Comparison of ENCODE assay signal across 29 cellular contexts in genomic region chr20:36760647-36761046, GRCh38. TPM values are rescaled to one million over a fixed set of nuclear protein-coding genes. Genes with fewer than 3 reads are reported as not detected.
DNase-seq lines count a peak whose midpoint lies in the region; FAIRE-seq and TF ChIP-seq lines count a peak whose summit lies in the region.
"Had no signal": no experiment of that assay in that cellular context is flagged by ENCODE, and none has a peak within 500 bp of the region (broad histone marks: within the 10 kb centered on the region; RNA-seq: fewer than 3 reads in every experiment).

No MANE protein-coding gene starts in this region.

- CTCF ChIA-PET in activated naive CD4-positive, alpha-beta T cell treated with anti-CD3 and anti-CD28 coated beads, Interleukin-2, amount 10 ng/mL, durations not matched to agents 7 days and 5 days (lab: Charles Lee): no interaction called here

- H3K9me3 Mint-ChIP-seq in activated naive CD4-positive, alpha-beta T cell treated with anti-CD3 and anti-CD28 coated beads, Interleukin-2, amount 10 ng/mL, durations not matched to agents 7 days and 5 days: no peaks in the 10 kb centered on the region
- H3K9me3 Mint-ChIP-seq in endodermal cell: no peaks in the 10 kb centered on the region
- H3K9me3 Mint-ChIP-seq: CD4-positive, alpha-beta T cell; HFFc6; stimulated activated naive CD8-positive, alpha-beta T cell treated with anti-CD3 and anti-CD28 coated beads, Interleukin-15, amount 100 ng/mL, for 72 hours had no signal

- H3K27ac ChIP-seq in endodermal cell (ENCODE audit: low read depth, low read length): no peak overlapping the region
- H3K27ac ChIP-seq in MM.1S (ENCODE audit: low read length): no peak overlapping the region
- H3K27ac ChIP-seq in testis: no peak overlapping the region
- H3K27ac ChIP-seq: left ventricle myocardium inferior, right atrium auricular region, vagina had no signal

- H3K27me3 ChIP-seq in endodermal cell (ENCODE audit: control insufficient read depth, insufficient read depth, low read length, poor library complexity, severe bottlenecking) (no peaks in the 10 kb centered on the region), MM.1S (replicated peaks; ENCODE audit: insufficient read depth, low read length) (no peaks in the 10 kb centered on the region), testis (no peaks in the 10 kb centered on the region)
- H3K27me3 ChIP-seq: right atrium auricular region, vagina had no signal

- peaks cover 14% of the 10 kb centered on the region for H3K4me1 Mint-ChIP-seq in activated naive CD4-positive, alpha-beta T cell treated with anti-CD3 and anti-CD28 coated beads, Interleukin-2, amount 10 ng/mL, durations not matched to agents 7 days and 5 days
- H3K4me1 Mint-ChIP-seq in endodermal cell: no peaks in the 10 kb centered on the region
- H3K4me1 Mint-ChIP-seq: stimulated activated naive CD8-positive, alpha-beta T cell treated with anti-CD3 and anti-CD28 coated beads, Interleukin-15, amount 100 ng/mL, for 72 hours had no signal

- peak overlapping the region; percentile 74 for H3K27ac Mint-ChIP-seq in activated naive CD4-positive, alpha-beta T cell treated with anti-CD3 and anti-CD28 coated beads, Interleukin-2, amount 10 ng/mL, durations not matched to agents 7 days and 5 days
- H3K27ac Mint-ChIP-seq in endodermal cell: peak overlapping the region; percentile 68
- H3K27ac Mint-ChIP-seq: CD4-positive, alpha-beta T cell had no signal

- peaks cover 31% of the 10 kb centered on the region for H3K36me3 Mint-ChIP-seq in activated naive CD4-positive, alpha-beta T cell treated with anti-CD3 and anti-CD28 coated beads, Interleukin-2, amount 10 ng/mL, durations not matched to agents 7 days and 5 days
- H3K36me3 Mint-ChIP-seq in endodermal cell (ENCODE audit: low read depth): peaks cover 39% of the 10 kb centered on the region

- no peaks in the 10 kb centered on the region for H3K4me1 ChIP-seq in endodermal cell (ENCODE audit: control insufficient read depth, insufficient read depth, low read length)
- peaks cover 12% of the 10 kb centered on the region for H3K4me1 ChIP-seq in MM.1S (ENCODE audit: low read length)
- H3K4me1 ChIP-seq in testis: no peaks in the 10 kb centered on the region
- H3K4me1 ChIP-seq: vagina had no signal

- TF ChIP-seq CTCF in endodermal cell (conservative IDR thresholded peaks at IDR 0.05): no peak
- TF ChIP-seq CTCF in MM.1S (IDR thresholded peaks at IDR 0.05; ENCODE audit: low read length): no peak
- no peak for TF ChIP-seq CTCF in testis (IDR thresholded peaks at IDR 0.05)

- no peaks in the 10 kb centered on the region for H3K79me2 ChIP-seq in MM.1S (ENCODE audit: low read length)

- intact Hi-C loops in testis (cut with DNase I; ENCODE audit: low total_unique reads): no loop called here

- H2AFZ ChIP-seq in MM.1S (ENCODE audit: low read length): no peak overlapping the region

- H4K20me1 ChIP-seq in MM.1S (ENCODE audit: insufficient read depth, low read length): no peaks in the 10 kb centered on the region

- no peaks in the 10 kb centered on the region for H3F3A ChIP-seq in MM.1S (ENCODE audit: insufficient read depth, low read length)

- H3K36me3 ChIP-seq in endodermal cell (ENCODE audit: control insufficient read depth, insufficient read depth, low read length) (peaks cover 42% of the 10 kb centered on the region), MM.1S (replicated peaks; ENCODE audit: insufficient read depth, low read length) (no peaks in the 10 kb centered on the region), testis (ENCODE audit: low read depth, missing control alignments) (no peaks in the 10 kb centered on the region)
- H3K36me3 ChIP-seq: right atrium auricular region, vagina had no signal

- no peak overlapping the region for H3K4me3 Mint-ChIP-seq in activated naive CD4-positive, alpha-beta T cell treated with anti-CD3 and anti-CD28 coated beads, Interleukin-2, amount 10 ng/mL, durations not matched to agents 7 days and 5 days
- H3K4me3 Mint-ChIP-seq in endodermal cell: no peak overlapping the region
- H3K4me3 Mint-ChIP-seq: CD4-positive, alpha-beta T cell; HFFc6; stimulated activated naive CD8-positive, alpha-beta T cell treated with anti-CD3 and anti-CD28 coated beads, Interleukin-15, amount 100 ng/mL, for 72 hours had no signal

- H3K9ac ChIP-seq in endodermal cell (ENCODE audit: extremely low read depth, low read length, poor library complexity, severe bottlenecking): no peak overlapping the region
- H3K9ac ChIP-seq in MM.1S (ENCODE audit: low read length): no peak overlapping the region

- 95 to 100% methylated on average over 6 of the region's 6 CpGs for WGBS in endodermal cell (ENCODE audit: insufficient coverage in 1 of 2, insufficient read length in 1 of 2), 2 experiments
- WGBS in testis, 2 donors: 92% methylated on average over 6 of the region's 6 CpGs

- TF ChIP-seq POLR2A in testis (IDR thresholded peaks at IDR 0.05): no peak

- H3K9me3 ChIP-seq in endodermal cell (ENCODE audit: control insufficient read depth, low read length) (no peaks in the 10 kb centered on the region), MM.1S (replicated peaks; ENCODE audit: insufficient read depth, low read length) (no peaks in the 10 kb centered on the region), testis (no peaks in the 10 kb centered on the region)
- H3K9me3 ChIP-seq: left ventricle myocardium inferior, right atrium auricular region, vagina had no signal

- DNase-seq in activated naive CD4-positive, alpha-beta T cell treated with anti-CD3 and anti-CD28 coated beads, Interleukin-2, amount 10 ng/mL, durations not matched to agents 7 days and 5 days: no peak
- no peak for DNase-seq in activated naive CD4-positive, alpha-beta T cell treated with Interleukin-2 at 50 U/mL for 16 hours
- no peak for DNase-seq in HTR-8/SVneo (ENCODE audit: insufficient read length, low spot score)
- DNase-seq in endodermal cell: no peak
- DNase-seq in MM.1S: no peak
- no peak for DNase-seq in SK-N-DZ (ENCODE audit: low spot score)
- no peak for DNase-seq in testis
- DNase-seq: activated CD4-positive, alpha-beta T cell treated with anti-CD3 and anti-CD28 coated beads, Interleukin-2, amount 50 U/mL, for 48 hours; activated effector memory CD4-positive, alpha-beta T cell treated with anti-CD3 and anti-CD28 coated beads, Interleukin-2, amount 50 U/mL, for 16 hours; activated T-cell treated with anti-CD3 and anti-CD28 coated beads for 4 hours; CD4-positive, alpha-beta T cell; central memory CD4-positive, alpha-beta T cell; cortex of kidney; GOT3; head of caudate nucleus; HFFc6; islet precursor cell; left ventricle myocardium inferior; mesenchymal stem cell; NCI-H1048; NCI-H1694; NCI-H82; SIG-M5; stimulated activated CD4-positive, alpha-beta T cell treated with anti-CD3 and anti-CD28 coated beads, Interleukin-1b, Interleukin-23, amount 100 ng/mL, for 48 hours; stimulated activated naive CD8-positive, alpha-beta T cell treated with anti-CD3 and anti-CD28 coated beads, Interleukin-15, amount 100 ng/mL, for 72 hours; SW 1271 had no signal

- H3K27me3 Mint-ChIP-seq in activated naive CD4-positive, alpha-beta T cell treated with anti-CD3 and anti-CD28 coated beads, Interleukin-2, amount 10 ng/mL, durations not matched to agents 7 days and 5 days: no peaks in the 10 kb centered on the region
- H3K27me3 Mint-ChIP-seq in endodermal cell (ENCODE audit: insufficient read depth): no peaks in the 10 kb centered on the region
- H3K27me3 Mint-ChIP-seq: CD4-positive, alpha-beta T cell; stimulated activated naive CD8-positive, alpha-beta T cell treated with anti-CD3 and anti-CD28 coated beads, Interleukin-15, amount 100 ng/mL, for 72 hours had no signal

- H3K4me3 ChIP-seq in endodermal cell (ENCODE audit: low read length) (no peak overlapping the region), MM.1S (ENCODE audit: low read length) (no peak overlapping the region), testis (no peak overlapping the region)
- H3K4me3 ChIP-seq: left ventricle myocardium inferior, right atrium auricular region, vagina had no signal

- no peak overlapping the region for H3K4me2 ChIP-seq in MM.1S (ENCODE audit: low read depth, low read length)

- H3K9me2 ChIP-seq in MM.1S (replicated peaks; ENCODE audit: insufficient read depth, low read length): no peaks in the 10 kb centered on the region

- FAIRE-seq in HTR-8/SVneo (lab: Jason Lieb, UNC): peak; percentile 75
- FAIRE-seq: RCC 7860 had no signal

RNA-seq across cellular contexts. Expression of gene DSN1, which starts 12.9 kb away (rescaled TPM):
- total RNA-seq in endodermal cell (10 to 100 TPM; 21.4 to 32.4 TPM), testis (10 to 100 TPM; 24.6 to 30.2 TPM)
- polyA plus RNA-seq in endodermal cell (2013, experiment 1 of 2): 26.4 TPM
- polyA plus RNA-seq in endodermal cell (2013, experiment 2 of 2): 23.9 TPM
- 108 and 121 TPM in 2 replicates for polyA plus RNA-seq in SK-N-DZ (2014; cell fraction: cytosol; rRNA removed)
- 53.8 and 73.5 TPM in 2 replicates for polyA plus RNA-seq in SK-N-DZ (2014; cell fraction: nucleus; rRNA removed)
- 38.6 TPM for polyA plus RNA-seq in testis (ENCODE audit: insufficient read depth, low read depth, low replicate concordance)

RNA-seq across cellular contexts. Expression of gene NDRG3, which starts 14.8 kb away (rescaled TPM):
- total RNA-seq in endodermal cell (10 to 100 TPM; 24.6 to 26.1 TPM), testis (10 to 100 TPM; 65.3 to 70.7 TPM)
- polyA plus RNA-seq in endodermal cell (2013, experiment 1 of 2): 32.2 TPM
- polyA plus RNA-seq in endodermal cell (2013, experiment 2 of 2): 31.4 TPM
- 55.1 and 59.9 TPM in 2 replicates for polyA plus RNA-seq in SK-N-DZ (2014; cell fraction: cytosol; rRNA removed)
- polyA plus RNA-seq in SK-N-DZ (2014; cell fraction: nucleus; rRNA removed): 19.4 and 27.4 TPM in 2 replicates
- polyA plus RNA-seq in testis (ENCODE audit: insufficient read depth, low read depth, low replicate concordance): 202 TPM
